In the genomic region with DNA sequence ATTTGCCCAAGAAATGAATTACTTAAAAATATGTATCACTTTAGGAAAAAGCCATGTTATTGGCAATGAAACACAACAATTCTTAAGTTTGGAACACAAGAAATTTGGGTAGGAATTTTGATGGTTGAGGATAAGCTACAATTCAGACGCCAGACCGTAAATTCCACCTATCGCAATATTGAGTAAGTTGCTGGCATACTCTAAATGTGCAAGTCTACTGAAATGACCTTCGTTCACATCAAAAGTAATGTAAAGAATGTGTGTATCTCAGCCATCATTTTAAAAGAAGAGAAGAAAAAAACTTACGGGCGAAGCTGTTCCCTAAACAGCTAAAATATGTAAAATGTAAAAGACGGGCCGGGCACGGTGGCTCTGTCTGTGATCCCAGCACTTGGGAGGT, we compare ENCODE assay signal across 2 cellular contexts.
TF ChIP-seq lines count a peak whose summit lies in the region.

No MANE protein-coding gene starts in this region.

TF ChIP-seq in GM23338, 12 proteins besides CTCF, POLR2A, EP300 and RAD21:
- TF ChIP-seq JUNB (IDR thresholded peaks at IDR 0.05; ENCODE audit: unreplicated experiment) (no peak), ZNF331 (CRISPR knock-in tag; IDR thresholded peaks at IDR 0.05; ENCODE audit: low read depth) (no peak), STAT1 (IDR thresholded peaks at IDR 0.05; ENCODE audit: unreplicated experiment) (no peak), ZNF114 (CRISPR knock-in tag; IDR thresholded peaks at IDR 0.05) (no peak), EZH2phosphoT487 (IDR thresholded peaks at IDR 0.05; ENCODE audit: unreplicated experiment) (no peak), CREB1 (CRISPR knock-in tag; IDR thresholded peaks at IDR 0.05; ENCODE audit: low read depth) (no peak), EZH2 (IDR thresholded peaks at IDR 0.05; ENCODE audit: low read depth, unreplicated experiment) (no peak), POLR2AphosphoS5 (IDR thresholded peaks at IDR 0.05; ENCODE audit: low read depth) (no peak)
- TF ChIP-seq, protein P1, sequence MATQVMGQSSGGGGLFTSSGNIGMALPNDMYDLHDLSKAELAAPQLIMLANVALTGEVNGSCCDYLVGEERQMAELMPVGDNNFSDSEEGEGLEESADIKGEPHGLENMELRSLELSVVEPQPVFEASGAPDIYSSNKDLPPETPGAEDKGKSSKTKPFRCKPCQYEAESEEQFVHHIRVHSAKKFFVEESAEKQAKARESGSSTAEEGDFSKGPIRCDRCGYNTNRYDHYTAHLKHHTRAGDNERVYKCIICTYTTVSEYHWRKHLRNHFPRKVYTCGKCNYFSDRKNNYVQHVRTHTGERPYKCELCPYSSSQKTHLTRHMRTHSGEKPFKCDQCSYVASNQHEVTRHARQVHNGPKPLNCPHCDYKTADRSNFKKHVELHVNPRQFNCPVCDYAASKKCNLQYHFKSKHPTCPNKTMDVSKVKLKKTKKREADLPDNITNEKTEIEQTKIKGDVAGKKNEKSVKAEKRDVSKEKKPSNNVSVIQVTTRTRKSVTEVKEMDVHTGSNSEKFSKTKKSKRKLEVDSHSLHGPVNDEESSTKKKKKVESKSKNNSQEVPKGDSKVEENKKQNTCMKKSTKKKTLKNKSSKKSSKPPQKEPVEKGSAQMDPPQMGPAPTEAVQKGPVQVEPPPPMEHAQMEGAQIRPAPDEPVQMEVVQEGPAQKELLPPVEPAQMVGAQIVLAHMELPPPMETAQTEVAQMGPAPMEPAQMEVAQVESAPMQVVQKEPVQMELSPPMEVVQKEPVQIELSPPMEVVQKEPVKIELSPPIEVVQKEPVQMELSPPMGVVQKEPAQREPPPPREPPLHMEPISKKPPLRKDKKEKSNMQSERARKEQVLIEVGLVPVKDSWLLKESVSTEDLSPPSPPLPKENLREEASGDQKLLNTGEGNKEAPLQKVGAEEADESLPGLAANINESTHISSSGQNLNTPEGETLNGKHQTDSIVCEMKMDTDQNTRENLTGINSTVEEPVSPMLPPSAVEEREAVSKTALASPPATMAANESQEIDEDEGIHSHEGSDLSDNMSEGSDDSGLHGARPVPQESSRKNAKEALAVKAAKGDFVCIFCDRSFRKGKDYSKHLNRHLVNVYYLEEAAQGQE (IDR thresholded peaks at IDR 0.05; ENCODE audit: unreplicated experiment): no peak
- TF ChIP-seq, protein P2, sequence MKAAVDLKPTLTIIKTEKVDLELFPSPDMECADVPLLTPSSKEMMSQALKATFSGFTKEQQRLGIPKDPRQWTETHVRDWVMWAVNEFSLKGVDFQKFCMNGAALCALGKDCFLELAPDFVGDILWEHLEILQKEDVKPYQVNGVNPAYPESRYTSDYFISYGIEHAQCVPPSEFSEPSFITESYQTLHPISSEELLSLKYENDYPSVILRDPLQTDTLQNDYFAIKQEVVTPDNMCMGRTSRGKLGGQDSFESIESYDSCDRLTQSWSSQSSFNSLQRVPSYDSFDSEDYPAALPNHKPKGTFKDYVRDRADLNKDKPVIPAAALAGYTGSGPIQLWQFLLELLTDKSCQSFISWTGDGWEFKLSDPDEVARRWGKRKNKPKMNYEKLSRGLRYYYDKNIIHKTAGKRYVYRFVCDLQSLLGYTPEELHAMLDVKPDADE (IDR thresholded peaks at IDR 0.05): no peak
TF ChIP-seq in GM23338: peak in this region for 0.

TF ChIP-seq in K562, 482 proteins besides CTCF, POLR2A, EP300 and RAD21:
- TF ChIP-seq CBFB (CRISPR knock-in tag; IDR thresholded peaks at IDR 0.05): no peak
- TF ChIP-seq ZSCAN32 (CRISPR knock-in tag; IDR thresholded peaks at IDR 0.05): no peak
- no peak for TF ChIP-seq ZNF785 (CRISPR knock-in tag; IDR thresholded peaks at IDR 0.05)
- TF ChIP-seq ZNF695 (CRISPR knock-in tag; IDR thresholded peaks at IDR 0.05): no peak
- no peak for TF ChIP-seq ZSCAN29 (IDR thresholded peaks at IDR 0.05)
- TF ChIP-seq ADNP (tag; IDR thresholded peaks at IDR 0.05): no peak
- no peak for TF ChIP-seq RBM22 (IDR thresholded peaks at IDR 0.05; ENCODE audit: low read depth, low read length, poor library complexity, severe bottlenecking)
- no peak for TF ChIP-seq ZFP91 (CRISPR knock-in tag; IDR thresholded peaks at IDR 0.05)
- no peak for TF ChIP-seq CAMTA2 (CRISPR knock-in tag; conservative IDR thresholded peaks at IDR 0.05)
- no peak for TF ChIP-seq ZKSCAN8 (CRISPR knock-in tag; IDR thresholded peaks at IDR 0.05)
- TF ChIP-seq RBFOX2 (IDR thresholded peaks at IDR 0.05; ENCODE audit: low read depth, low read length): no peak
- no peak for TF ChIP-seq MYNN (IDR thresholded peaks at IDR 0.05)
- no peak for TF ChIP-seq MYNN (CRISPR knock-in tag; IDR thresholded peaks at IDR 0.05)
- TF ChIP-seq SMAD1 (IDR thresholded peaks at IDR 0.05; ENCODE audit: low read depth, low read length, partially characterized antibody): no peak
